ENCODE assay signal across 1 cellular context in the genomic region with DNA sequence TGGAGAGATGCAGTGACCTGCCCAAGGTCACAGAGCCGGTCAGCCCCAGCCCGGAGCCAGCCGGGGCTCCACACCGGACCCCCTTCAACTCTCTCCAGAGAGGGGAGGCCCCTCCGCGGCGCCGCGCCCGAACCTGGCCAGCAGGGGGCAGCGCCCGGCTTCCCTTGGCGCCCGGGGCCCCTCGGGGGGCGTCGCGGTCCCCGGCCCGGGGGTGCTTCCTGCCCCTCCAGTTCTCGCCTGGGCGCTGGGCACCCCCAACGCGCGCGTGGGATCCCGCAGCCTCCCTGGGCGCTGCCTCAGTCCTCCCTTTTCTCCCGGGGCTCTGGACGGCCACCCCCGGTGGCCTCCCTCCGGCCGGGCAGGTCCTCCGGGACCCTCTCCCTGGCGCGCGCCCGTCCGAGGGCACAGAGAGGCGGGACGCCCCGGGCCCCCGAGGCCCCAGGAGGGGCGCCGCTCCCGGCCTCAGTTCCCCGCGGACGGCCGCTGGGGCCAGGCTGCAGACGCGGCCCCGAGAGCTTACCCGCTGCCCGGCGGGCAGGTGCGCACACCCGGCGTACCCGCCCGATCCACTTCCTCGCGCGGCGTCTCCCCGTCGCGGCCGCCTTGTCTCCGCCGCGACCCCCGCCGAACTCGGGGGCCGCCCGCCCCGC.
A peak's percentile ranks its signal among the peaks of the same experiment; 100 is the strongest.
TF ChIP-seq lines count a peak whose summit lies in the region.

No MANE protein-coding gene starts in this region.

TF ChIP-seq in HepG2, 621 proteins besides CTCF, POLR2A, EP300 and RAD21 (continued from another document):
- TF ChIP-seq ZBTB10 (CRISPR knock-in tag; IDR thresholded peaks at IDR 0.05; ENCODE audit: borderline replicate concordance) (no peak), STAG1 (CRISPR knock-in tag; IDR thresholded peaks at IDR 0.05) (peak; percentile 57), ZNF142 (CRISPR knock-in tag; IDR thresholded peaks at IDR 0.05) (peak; percentile 27; the same call in 1 of the 2 replicates), ZNF563 (CRISPR knock-in tag; IDR thresholded peaks at IDR 0.05) (0 out of 2 replicates have a peak, but pooled peaks have one; percentile 24), ZBTB7A (CRISPR knock-in tag; IDR thresholded peaks at IDR 0.05) (0 out of 2 replicates have a peak, but pooled peaks have one; percentile 6), CHD2 (IDR thresholded peaks at IDR 0.05; ENCODE audit: low read depth, low read length) (no peak), YY1 (IDR thresholded peaks at IDR 0.05; ENCODE audit: insufficient read depth, insufficient replicate concordance, low read depth, low read length) (peak; percentile 31), ERF (CRISPR knock-in tag; IDR thresholded peaks at IDR 0.05) (no peak), NR3C1 (CRISPR knock-in tag; IDR thresholded peaks at IDR 0.05) (no peak), ZNF616 (CRISPR knock-in tag; IDR thresholded peaks at IDR 0.05; ENCODE audit: low read depth) (no peak), ADNP (CRISPR knock-in tag; IDR thresholded peaks at IDR 0.05) (no peak), ZNF777 (CRISPR knock-in tag; IDR thresholded peaks at IDR 0.05) (peak; percentile 97), SALL1 (CRISPR knock-in tag; IDR thresholded peaks at IDR 0.05) (no peak), E2F2 (CRISPR knock-in tag; IDR thresholded peaks at IDR 0.05; ENCODE audit: borderline replicate concordance) (no peak), KMT2B (CRISPR knock-in tag; IDR thresholded peaks at IDR 0.05) (no peak), MTA3 (CRISPR knock-in tag; IDR thresholded peaks at IDR 0.05) (no peak), SP2 (CRISPR knock-in tag; IDR thresholded peaks at IDR 0.05) (no peak), MLLT10 (CRISPR knock-in tag; IDR thresholded peaks at IDR 0.05) (no peak), ZFX (CRISPR knock-in tag; IDR thresholded peaks at IDR 0.05; ENCODE audit: low read depth) (0 out of 2 replicates have a peak, but pooled peaks have one; percentile 26), HNF4G (IDR thresholded peaks at IDR 0.05; ENCODE audit: borderline replicate concordance, low read depth, low read length) (0 out of 2 replicates have a peak, but pooled peaks have one; percentile 15), HNF4G (CRISPR knock-in tag; IDR thresholded peaks at IDR 0.05; ENCODE audit: borderline replicate concordance, low read depth) (no peak), MTA1 (CRISPR knock-in tag; IDR thresholded peaks at IDR 0.05; ENCODE audit: borderline replicate concordance) (peak; percentile 30; the same call in 1 of the 2 replicates)
- TF ChIP-seq, protein P1, sequence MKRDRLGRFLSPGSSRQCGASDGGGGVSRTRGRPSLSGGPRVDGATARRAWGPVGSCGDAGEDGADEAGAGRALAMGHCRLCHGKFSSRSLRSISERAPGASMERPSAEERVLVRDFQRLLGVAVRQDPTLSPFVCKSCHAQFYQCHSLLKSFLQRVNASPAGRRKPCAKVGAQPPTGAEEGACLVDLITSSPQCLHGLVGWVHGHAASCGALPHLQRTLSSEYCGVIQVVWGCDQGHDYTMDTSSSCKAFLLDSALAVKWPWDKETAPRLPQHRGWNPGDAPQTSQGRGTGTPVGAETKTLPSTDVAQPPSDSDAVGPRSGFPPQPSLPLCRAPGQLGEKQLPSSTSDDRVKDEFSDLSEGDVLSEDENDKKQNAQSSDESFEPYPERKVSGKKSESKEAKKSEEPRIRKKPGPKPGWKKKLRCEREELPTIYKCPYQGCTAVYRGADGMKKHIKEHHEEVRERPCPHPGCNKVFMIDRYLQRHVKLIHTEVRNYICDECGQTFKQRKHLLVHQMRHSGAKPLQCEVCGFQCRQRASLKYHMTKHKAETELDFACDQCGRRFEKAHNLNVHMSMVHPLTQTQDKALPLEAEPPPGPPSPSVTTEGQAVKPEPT (CRISPR knock-in tag; IDR thresholded peaks at IDR 0.05; ENCODE audit: low read depth) = 0 out of 2 replicates have a peak, but pooled peaks have one; percentile 32
- TF ChIP-seq, protein P2, sequence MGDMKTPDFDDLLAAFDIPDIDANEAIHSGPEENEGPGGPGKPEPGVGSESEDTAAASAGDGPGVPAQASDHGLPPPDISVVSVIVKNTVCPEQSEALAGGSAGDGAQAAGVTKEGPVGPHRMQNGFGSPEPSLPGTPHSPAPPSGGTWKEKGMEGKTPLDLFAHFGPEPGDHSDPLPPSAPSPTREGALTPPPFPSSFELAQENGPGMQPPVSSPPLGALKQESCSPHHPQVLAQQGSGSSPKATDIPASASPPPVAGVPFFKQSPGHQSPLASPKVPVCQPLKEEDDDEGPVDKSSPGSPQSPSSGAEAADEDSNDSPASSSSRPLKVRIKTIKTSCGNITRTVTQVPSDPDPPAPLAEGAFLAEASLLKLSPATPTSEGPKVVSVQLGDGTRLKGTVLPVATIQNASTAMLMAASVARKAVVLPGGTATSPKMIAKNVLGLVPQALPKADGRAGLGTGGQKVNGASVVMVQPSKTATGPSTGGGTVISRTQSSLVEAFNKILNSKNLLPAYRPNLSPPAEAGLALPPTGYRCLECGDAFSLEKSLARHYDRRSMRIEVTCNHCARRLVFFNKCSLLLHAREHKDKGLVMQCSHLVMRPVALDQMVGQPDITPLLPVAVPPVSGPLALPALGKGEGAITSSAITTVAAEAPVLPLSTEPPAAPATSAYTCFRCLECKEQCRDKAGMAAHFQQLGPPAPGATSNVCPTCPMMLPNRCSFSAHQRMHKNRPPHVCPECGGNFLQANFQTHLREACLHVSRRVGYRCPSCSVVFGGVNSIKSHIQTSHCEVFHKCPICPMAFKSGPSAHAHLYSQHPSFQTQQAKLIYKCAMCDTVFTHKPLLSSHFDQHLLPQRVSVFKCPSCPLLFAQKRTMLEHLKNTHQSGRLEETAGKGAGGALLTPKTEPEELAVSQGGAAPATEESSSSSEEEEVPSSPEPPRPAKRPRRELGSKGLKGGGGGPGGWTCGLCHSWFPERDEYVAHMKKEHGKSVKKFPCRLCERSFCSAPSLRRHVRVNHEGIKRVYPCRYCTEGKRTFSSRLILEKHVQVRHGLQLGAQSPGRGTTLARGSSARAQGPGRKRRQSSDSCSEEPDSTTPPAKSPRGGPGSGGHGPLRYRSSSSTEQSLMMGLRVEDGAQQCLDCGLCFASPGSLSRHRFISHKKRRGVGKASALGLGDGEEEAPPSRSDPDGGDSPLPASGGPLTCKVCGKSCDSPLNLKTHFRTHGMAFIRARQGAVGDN (CRISPR knock-in tag; IDR thresholded peaks at IDR 0.05) = peak; percentile 33; the same call in 1 of the 2 replicates
- TF ChIP-seq, protein P3, sequence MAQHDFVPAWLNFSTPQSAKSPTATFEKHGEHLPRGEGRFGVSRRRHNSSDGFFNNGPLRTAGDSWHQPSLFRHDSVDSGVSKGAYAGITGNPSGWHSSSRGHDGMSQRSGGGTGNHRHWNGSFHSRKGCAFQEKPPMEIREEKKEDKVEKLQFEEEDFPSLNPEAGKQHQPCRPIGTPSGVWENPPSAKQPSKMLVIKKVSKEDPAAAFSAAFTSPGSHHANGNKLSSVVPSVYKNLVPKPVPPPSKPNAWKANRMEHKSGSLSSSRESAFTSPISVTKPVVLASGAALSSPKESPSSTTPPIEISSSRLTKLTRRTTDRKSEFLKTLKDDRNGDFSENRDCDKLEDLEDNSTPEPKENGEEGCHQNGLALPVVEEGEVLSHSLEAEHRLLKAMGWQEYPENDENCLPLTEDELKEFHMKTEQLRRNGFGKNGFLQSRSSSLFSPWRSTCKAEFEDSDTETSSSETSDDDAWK (CRISPR knock-in tag; IDR thresholded peaks at IDR 0.05) = no peak
